ENCODE assay signal across 9 cellular contexts in the genomic region with DNA sequence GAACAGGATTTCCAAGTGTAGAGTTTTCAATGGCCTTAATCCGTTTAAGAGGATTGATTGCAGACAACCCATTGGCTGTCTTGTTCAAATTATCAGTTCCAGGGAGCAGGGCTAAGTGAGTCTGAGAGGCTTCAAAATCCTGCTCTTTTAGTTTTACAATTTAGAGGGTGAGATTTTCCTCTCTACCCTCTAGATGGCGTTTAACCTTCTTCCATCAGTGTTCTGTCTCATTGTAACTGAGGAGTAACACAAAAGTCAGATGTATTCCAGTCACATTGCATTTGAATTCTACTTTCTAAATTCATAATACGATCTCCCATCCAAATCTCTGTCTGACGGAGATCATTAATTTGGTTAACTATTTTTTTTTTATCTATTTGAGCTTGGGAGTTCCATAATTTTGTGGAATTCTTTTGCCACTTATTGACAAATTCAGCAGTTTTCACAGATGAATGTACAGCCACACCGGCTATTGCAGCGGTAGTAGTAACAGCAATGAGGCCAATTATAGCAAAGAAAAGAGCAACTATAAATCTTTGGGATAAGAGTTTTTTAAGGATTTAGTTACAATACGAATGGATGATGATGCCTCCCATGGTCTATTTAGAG. TPM values are rescaled to one million over a fixed set of nuclear protein-coding genes. Genes with fewer than 3 reads are reported as not detected.
A peak's percentile ranks its signal among the peaks of the same experiment; 100 is the strongest.
DNase-seq lines count a peak whose midpoint lies in the region; ATAC-seq, FAIRE-seq and TF ChIP-seq lines count a peak whose summit lies in the region.
"Had no signal": no experiment of that assay in that cellular context is flagged by ENCODE, and none has a peak within 500 bp of the region (broad histone marks: within the 10 kb centered on the region; RNA-seq: fewer than 3 reads in every experiment).

No MANE protein-coding gene starts in this region.

- H2AFZ ChIP-seq in mammary epithelial cell (ENCODE audit: low read depth, low read length) = no peak overlapping the region

- peaks cover 6% of the 10 kb centered on the region for H3K27me3 Mint-ChIP-seq in nephron progenitor cell (ENCODE audit: low read depth, poor library complexity)
- no peaks in the 10 kb centered on the region for H3K27me3 Mint-ChIP-seq in effector memory CD8-positive, alpha-beta T cell

- dilution Hi-C loops in mammary epithelial cell (cut with HindIII; ENCODE audit: low sequenced_read_pairs) = no loop called here

- H3K9ac ChIP-seq in mammary epithelial cell (ENCODE audit: insufficient read depth, low read length) = no peak overlapping the region

- TF ChIP-seq CTCF in LNCaP clone FGC (IDR thresholded peaks at IDR 0.05; ENCODE audit: control insufficient read depth, extremely low read depth, insufficient read depth) (peak; percentile 60), mammary epithelial cell (conservative IDR thresholded peaks at IDR 0.05 in 1 of 2, IDR thresholded peaks at IDR 0.05 in 1 of 2; ENCODE audit: extremely low read depth in 1 of 2, insufficient read depth in 1 of 2, low read depth in 1 of 2, low read length in 2 of 2) (peak; percentile 27 to 59), nephron progenitor cell (IDR thresholded peaks at IDR 0.05) (peak; percentile 43)

- no peaks in the 10 kb centered on the region for H3K36me3 ChIP-seq in mammary epithelial cell (ENCODE audit: insufficient read depth, low read length)

- no peaks in the 10 kb centered on the region for H3K79me2 ChIP-seq in mammary epithelial cell (ENCODE audit: insufficient read depth, low read length)

- H4K20me1 ChIP-seq in mammary epithelial cell (ENCODE audit: insufficient read depth, low read length) = no peaks in the 10 kb centered on the region

- H3K4me1 ChIP-seq in mammary epithelial cell (ENCODE audit: insufficient read depth, low read length) = peaks cover 9% of the 10 kb centered on the region

- peaks cover 34% of the 10 kb centered on the region for H3K9me3 Mint-ChIP-seq in nephron progenitor cell
- H3K9me3 Mint-ChIP-seq in effector memory CD8-positive, alpha-beta T cell = peaks cover 5% of the 10 kb centered on the region in 2 donors

- no peak for ATAC-seq in effector memory CD8-positive, alpha-beta T cell (replicated peaks)
- no peak for ATAC-seq in GM21576 (IDR thresholded peaks at IDR 0.05; ENCODE audit: unreplicated experiment)

- H3K4me2 ChIP-seq in mammary epithelial cell (ENCODE audit: insufficient read depth, low read depth, low read length) = no peak overlapping the region

- H3K4me3 ChIP-seq in LNCaP clone FGC (ENCODE audit: low read depth, low read length) (no peak overlapping the region), mammary epithelial cell (replicated peaks in 1 of 3; ENCODE audit: insufficient read depth in 1 of 3, low read depth in 2 of 3, low read length in 3 of 3) (no peak overlapping the region)

- H3K4me1 Mint-ChIP-seq in nephron progenitor cell = peaks cover 34% of the 10 kb centered on the region
- H3K4me1 Mint-ChIP-seq in effector memory CD8-positive, alpha-beta T cell (ENCODE audit: low read depth in 2 of 2) = peaks cover 23 to 28% of the 10 kb centered on the region in 2 donors

- peaks cover 31% of the 10 kb centered on the region for H3K36me3 Mint-ChIP-seq in nephron progenitor cell (ENCODE audit: low read depth)
- peaks cover 18% of the 10 kb centered on the region for H3K36me3 Mint-ChIP-seq in effector memory CD8-positive, alpha-beta T cell (ENCODE audit: insufficient read depth)

- H3K27me3 ChIP-seq in mammary epithelial cell (ENCODE audit: insufficient read depth, low read length) = no peaks in the 10 kb centered on the region

- H3K9me3 ChIP-seq in mammary epithelial cell (replicated peaks; ENCODE audit: insufficient read depth, low read length) = peaks cover 12% of the 10 kb centered on the region

- peak overlapping the region; percentile 46 for H3K27ac Mint-ChIP-seq in nephron progenitor cell
- H3K27ac Mint-ChIP-seq in effector memory CD8-positive, alpha-beta T cell = no peak overlapping the region

- DNase-seq in LNCaP clone FGC (ENCODE audit: low read depth) (no peak), mammary epithelial cell (no peak), nephron progenitor cell (no peak)
- DNase-seq in effector memory CD8-positive, alpha-beta T cell = no peak
- DNase-seq in activated CD4-positive, CD25-positive, alpha-beta regulatory T cell (lab: John Stamatoyannopoulos, UW) = no peak
- no peak for DNase-seq in stimulated activated CD4-positive, alpha-beta T cell treated with anti-CD3 and anti-CD28 coated beads, Interleukin-1b, Interleukin-23, amount 100 ng/mL, for 48 hours

- FAIRE-seq in G401.6 (lab: Jason Lieb, UNC) = peak; percentile 94

- 46% methylated on average over 7 of the region's 7 CpGs for WGBS in mammary epithelial cell (ENCODE audit: low coverage, missing lambda C conversion rate)

- in situ Hi-C loops in mammary epithelial cell (cut with MboI; ENCODE audit: low sequenced_read_pairs in 2 of 2) = no loop called here

- BruUV-seq in mammary epithelial cell (replicated peaks; lab: Mats Ljungman, UMichigan) = no TSS peak

- CTCF ChIA-PET in mammary epithelial cell (lab: Charles Lee; ENCODE audit: low non-redundant PET) = interaction anchor here (0.6 kb wide), 1 partner anchor 42 kb away, joined by 4 read pairs; no protein-coding TSS in a partner anchor

- intact Hi-C loops in mammary epithelial cell (cut with micrococcal nuclease) = no loop called here

- no peak overlapping the region for H3K4me3 Mint-ChIP-seq in nephron progenitor cell
- H3K4me3 Mint-ChIP-seq in effector memory CD8-positive, alpha-beta T cell = no peak overlapping the region

- H3K27ac ChIP-seq in mammary epithelial cell (ENCODE audit: insufficient read depth, low read depth, low read length) = no peak overlapping the region

RNA-seq across cellular contexts. Expression of a gene that starts 7.8 kb away (rescaled TPM):
- not detected for total RNA-seq in mammary epithelial cell
- not detected for polyA plus RNA-seq in mammary epithelial cell
- polyA minus RNA-seq in mammary epithelial cell = not detected
- total RNA-seq: pulmonary artery endothelial cell had no signal

RNA-seq across cellular contexts. Expression of a gene that starts 10.4 kb away (rescaled TPM):
- not detected for total RNA-seq in mammary epithelial cell
- not detected for polyA plus RNA-seq in mammary epithelial cell
- not detected for polyA minus RNA-seq in mammary epithelial cell
- total RNA-seq: pulmonary artery endothelial cell had no signal

RNA-seq across cellular contexts. Expression of a gene that starts 19.2 kb away (rescaled TPM):
- total RNA-seq in mammary epithelial cell = not detected
- polyA plus RNA-seq in mammary epithelial cell = not detected
- not detected for polyA minus RNA-seq in mammary epithelial cell
- total RNA-seq: pulmonary artery endothelial cell had no signal

RNA-seq across cellular contexts. Expression of a gene that starts 25.7 kb away (rescaled TPM):
- not detected for total RNA-seq in mammary epithelial cell
- not detected for polyA plus RNA-seq in mammary epithelial cell
- not detected for polyA minus RNA-seq in mammary epithelial cell
- total RNA-seq: pulmonary artery endothelial cell had no signal

RNA-seq across cellular contexts. Expression of a gene that starts 29.4 kb away (rescaled TPM):
- not detected for total RNA-seq in mammary epithelial cell
- polyA plus RNA-seq in mammary epithelial cell = not detected
- not detected for polyA minus RNA-seq in mammary epithelial cell
- total RNA-seq: pulmonary artery endothelial cell had no signal
